Comparison of ENCODE assay signal across 11 cellular contexts in the genomic region with DNA sequence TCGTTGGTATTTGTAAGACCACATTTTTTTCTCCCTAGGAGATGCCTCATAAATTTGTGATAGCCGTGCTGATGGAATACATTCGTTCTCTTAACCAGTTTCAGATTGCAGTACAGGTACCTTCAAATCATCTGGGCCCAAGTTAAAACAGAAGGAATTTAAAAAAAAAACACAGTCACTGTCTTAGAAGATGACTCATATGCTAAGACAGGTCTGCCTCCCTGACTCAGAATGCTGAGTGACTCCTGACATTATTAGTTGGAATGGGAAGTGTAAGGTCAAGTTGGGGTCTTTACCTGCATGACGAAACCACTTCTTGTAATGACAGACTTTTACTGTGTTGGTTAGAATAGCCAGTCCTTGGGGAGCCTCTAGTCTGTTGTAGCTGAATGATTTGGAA. TPM values are rescaled to one million over a fixed set of nuclear protein-coding genes. Genes with fewer than 3 reads are reported as not detected.
A peak's percentile ranks its signal among the peaks of the same experiment; 100 is the strongest.
DNase-seq lines count a peak whose midpoint lies in the region; ATAC-seq lines count a peak whose summit lies in the region.
"Had no signal": no experiment of that assay in that cellular context is flagged by ENCODE, and none has a peak within 500 bp of the region (broad histone marks: within the 10 kb centered on the region; RNA-seq: fewer than 3 reads in every experiment).

No MANE protein-coding gene starts in this region.

- H3K36me3 Mint-ChIP-seq in CD4-positive, alpha-beta memory T cell, result peaks cover 51 to 85% of the 10 kb centered on the region in 2 donors

- no peak overlapping the region for H3K4me3 ChIP-seq in CD4-positive, alpha-beta memory T cell (ENCODE audit: low read length in 2 of 2)
- H3K4me3 ChIP-seq in mesodermal cell (ENCODE audit: extremely low read depth, insufficient read depth, low read length, poor library complexity, severe bottlenecking), result no peak overlapping the region

- H3K4me1 Mint-ChIP-seq in CD4-positive, alpha-beta memory T cell, result peaks cover 0 to 2% (median 0%) of the 10 kb centered on the region in 4 donors

- H3K9me3 Mint-ChIP-seq in CD4-positive, alpha-beta memory T cell, result no peaks in the 10 kb centered on the region

- POLR2A ChIA-PET in CD4-positive, alpha-beta memory T cell (lab: Charles Lee; ENCODE audit: partially characterized antibody), result no interaction called here

- no peak for DNase-seq in CD4-positive, alpha-beta memory T cell
- DNase-seq in HS-5 (ENCODE audit: low read depth), result peak; percentile 64
- DNase-seq in amniotic epithelial cell (ENCODE audit: low read depth), result peak; percentile 75
- no peak for DNase-seq in COR-L47 (lab: John Stamatoyannopoulos, UW)
- no peak for DNase-seq in amniotic stem cell (lab: John Stamatoyannopoulos, UW)
- DNase-seq in mesenteric fat pad (ENCODE audit: low spot score), result no peak
- DNase-seq: GDM1, left cardiac atrium, NCI-H345 had no signal

- no peak overlapping the region for H3K4me3 Mint-ChIP-seq in CD4-positive, alpha-beta memory T cell

- H3K9me3 ChIP-seq in CD4-positive, alpha-beta memory T cell (ENCODE audit: control insufficient read depth in 1 of 2, low read length in 2 of 2), result no peaks in the 10 kb centered on the region
- H3K9me3 ChIP-seq in mesodermal cell (ENCODE audit: control insufficient read depth, low read length), result no peaks in the 10 kb centered on the region

- peaks cover 83% of the 10 kb centered on the region for H3K36me3 ChIP-seq in CD4-positive, alpha-beta memory T cell (ENCODE audit: insufficient read depth, low read length)
- peaks cover 92% of the 10 kb centered on the region for H3K36me3 ChIP-seq in mesodermal cell (ENCODE audit: control insufficient read depth, insufficient read depth, low read length)

- H3K27me3 ChIP-seq in CD4-positive, alpha-beta memory T cell (ENCODE audit: insufficient read depth, low read length), result no peaks in the 10 kb centered on the region

- WGBS in mesodermal cell (ENCODE audit: insufficient coverage in 2 of 2), 2 experiments, result 87 to 100% methylated on average over 2 to 3 of the region's 4 CpGs

- intact Hi-C loops in CD4-positive, alpha-beta memory T cell (cut with micrococcal nuclease), result no loop called here

- H3K27ac Mint-ChIP-seq in CD4-positive, alpha-beta memory T cell, result peak overlapping the region in 5 of 7 donors; percentile 5 to 48 (median 14)

- H3K4me1 ChIP-seq in CD4-positive, alpha-beta memory T cell (ENCODE audit: insufficient read depth, low read length), result no peaks in the 10 kb centered on the region
- H3K4me1 ChIP-seq in mesodermal cell (ENCODE audit: control insufficient read depth, insufficient read depth, low read length, poor library complexity, severe bottlenecking), result peaks cover 25% of the 10 kb centered on the region

- no peaks in the 10 kb centered on the region for H3K27me3 Mint-ChIP-seq in CD4-positive, alpha-beta memory T cell

- no peak for ATAC-seq in GM19328 (IDR thresholded peaks at IDR 0.05; ENCODE audit: unreplicated experiment)

- H3K27ac ChIP-seq in CD4-positive, alpha-beta memory T cell (ENCODE audit: low read depth, low read length), result no peak overlapping the region
- peak overlapping the region; percentile 30 for H3K27ac ChIP-seq in mesodermal cell (ENCODE audit: low read depth, low read length, severe bottlenecking)

- CTCF ChIA-PET in CD4-positive, alpha-beta memory T cell (lab: Charles Lee; ENCODE audit: partially characterized antibody), result interaction anchor here (4.5 kb wide), 1 partner anchor 13 kb away, joined by 19 read pairs; no protein-coding TSS in a partner anchor

RNA-seq across cellular contexts. Expression of gene RMC1, which starts 26.3 kb away (rescaled TPM):
- total RNA-seq in CD4-positive, alpha-beta memory T cell, result 10 to 100 TPM; 56.6 TPM
- polyA plus RNA-seq in CD4-positive, alpha-beta memory T cell, result 10 to 100 TPM; 42.7 to 45.8 TPM
- 24.8 TPM for polyA plus RNA-seq in mesodermal cell (2013, experiment 1 of 2)
- 21.2 TPM for polyA plus RNA-seq in mesodermal cell (2013, experiment 2 of 2)
- 29.0 TPM for total RNA-seq in mesenteric fat pad

RNA-seq across cellular contexts. Expression of gene NPC1, which starts 56.7 kb away (rescaled TPM):
- total RNA-seq in CD4-positive, alpha-beta memory T cell, result 10 to 100 TPM; 62.9 to 64.5 TPM
- 10 to 100 TPM; 14.0 to 21.9 TPM for polyA plus RNA-seq in CD4-positive, alpha-beta memory T cell
- polyA plus RNA-seq in mesodermal cell (2013, experiment 1 of 2), result 65.3 TPM
- 53.8 TPM for polyA plus RNA-seq in mesodermal cell (2013, experiment 2 of 2)
- 59.3 TPM for total RNA-seq in mesenteric fat pad

Comparison
In these comparisons a context has a peak if more than half of its experiments do, and no peak if none do; other contexts are left out.
1. DNase-seq: peak in HS-5 (single experiment) and amniotic epithelial cell (single experiment); none in CD4-positive, alpha-beta memory T cell (0 of 5), COR-L47 (single experiment), amniotic stem cell (single experiment) and mesenteric fat pad (single experiment).